In the genomic region with DNA sequence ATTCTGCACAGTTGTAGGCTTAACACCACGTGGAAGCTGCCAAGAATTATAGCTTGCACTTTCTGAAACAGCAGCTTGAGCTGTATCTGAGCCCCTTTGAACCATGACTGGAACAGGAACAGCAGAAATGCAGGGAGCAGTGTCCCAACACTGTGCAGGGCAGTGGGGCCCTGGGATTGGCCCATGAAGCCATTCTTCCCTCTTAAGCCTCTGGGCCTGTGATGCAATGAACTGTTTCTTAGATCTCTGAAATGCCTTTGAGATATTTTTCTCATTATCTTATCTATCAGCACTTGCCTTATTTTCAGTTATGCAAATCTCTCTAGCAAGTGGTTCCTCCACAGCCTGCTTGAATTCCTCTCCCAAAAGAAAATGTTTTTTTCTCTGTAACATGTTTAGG, we compare ENCODE assay signal across 25 cellular contexts.
"Had no signal": no experiment of that assay in that cellular context is flagged by ENCODE, and none has a peak within 500 bp of the region (broad histone marks: within the 10 kb centered on the region; RNA-seq: fewer than 3 reads in every experiment).

No MANE protein-coding gene starts in this region.

- H3K4me3 Mint-ChIP-seq: activated CD4-positive, alpha-beta memory T cell treated with anti-CD3 and anti-CD28 coated beads, Interleukin-2, amount 10 ng/mL, durations not matched to agents 7 days and 5 days; activated CD4-positive, alpha-beta T cell treated with anti-CD3 and anti-CD28 coated beads for 36 hours; activated naive CD4-positive, alpha-beta T cell treated with anti-CD3 and anti-CD28 coated beads, Interleukin-2, amount 10 ng/mL, durations not matched to agents 7 days and 5 days; activated naive CD8-positive, alpha-beta T cell treated with anti-CD3 and anti-CD28 coated beads for 36 hours; activated T-cell treated with anti-CD3 and anti-CD28 coated beads, Interleukin-2, amount 50 U/mL, for 72 hours; T-cell had no signal

- H3K4me1 Mint-ChIP-seq: activated CD4-positive, alpha-beta memory T cell treated with anti-CD3 and anti-CD28 coated beads, Interleukin-2, amount 10 ng/mL, durations not matched to agents 7 days and 5 days had no signal

- H3K9me3 ChIP-seq: adrenal gland had no signal

- H3K27ac Mint-ChIP-seq: activated CD4-positive, alpha-beta memory T cell treated with anti-CD3 and anti-CD28 coated beads, Interleukin-2, amount 10 ng/mL, durations not matched to agents 7 days and 5 days; activated CD4-positive, alpha-beta T cell treated with anti-CD3 and anti-CD28 coated beads for 36 hours; activated naive CD4-positive, alpha-beta T cell treated with anti-CD3 and anti-CD28 coated beads, Interleukin-2, amount 10 ng/mL, durations not matched to agents 7 days and 5 days; activated naive CD8-positive, alpha-beta T cell treated with anti-CD3 and anti-CD28 coated beads for 36 hours; activated T-cell treated with anti-CD3 and anti-CD28 coated beads, Interleukin-2, amount 50 U/mL, for 72 hours; activated T-helper 2 cell treated with anti-CD3 and anti-CD28 coated beads, Interferon-gamma antibody, Interleukin-2, Interleukin-4, amounts not matched to agents 10 μg/mL and 5 μg/mL and 100 μg/mL, durations not matched to agents 14 hours and 24 hours and 36 hours; T-cell had no signal

- H3K4me3 ChIP-seq: adrenal gland, breast epithelium had no signal

- H3K9me3 Mint-ChIP-seq: activated CD4-positive, alpha-beta memory T cell treated with anti-CD3 and anti-CD28 coated beads, Interleukin-2, amount 10 ng/mL, durations not matched to agents 7 days and 5 days; activated naive CD8-positive, alpha-beta T cell treated with anti-CD3 and anti-CD28 coated beads for 36 hours; activated T-helper 2 cell treated with anti-CD3 and anti-CD28 coated beads, Interferon-gamma antibody, Interleukin-2, Interleukin-4, amounts not matched to agents 10 μg/mL and 5 μg/mL and 100 μg/mL, durations not matched to agents 14 hours and 24 hours and 36 hours had no signal

- H3K27me3 ChIP-seq: adrenal gland, breast epithelium had no signal

- H3K27ac ChIP-seq: adrenal gland, breast epithelium, VCaP had no signal

- DNase-seq: activated CD4-positive, alpha-beta memory T cell treated with anti-CD3 and anti-CD28 coated beads, Interleukin-2, amount 10 ng/mL, durations not matched to agents 7 days and 5 days; activated CD4-positive, alpha-beta T cell treated with anti-CD3 and anti-CD28 coated beads for 36 hours; activated CD4-positive, alpha-beta T cell treated with anti-CD3 and anti-CD28 coated beads, Interleukin-2, amount 50 U/mL, for 1 hour; activated CD4-positive, CD25-positive, alpha-beta regulatory T cell; activated gamma-delta T cell treated with Interleukin-2 at 50 U/mL for 16 hours; activated naive CD4-positive, alpha-beta T cell treated with anti-CD3 and anti-CD28 coated beads, Interleukin-2, amount 10 ng/mL, durations not matched to agents 7 days and 5 days; activated naive CD8-positive, alpha-beta T cell treated with anti-CD3 and anti-CD28 coated beads for 36 hours; activated T-cell treated with anti-CD3 and anti-CD28 coated beads, Interleukin-2, amount 50 U/mL, for 72 hours; adrenal gland; aorta; caudate nucleus; KG1; NCI-H1048; NCI-H146; NCI-H187 treated with DMSO at 0.1 percent for 48 hours; NCI-H2081 treated with DMSO at 0.1 percent for 48 hours; NCI-H526; NCI-H82; RPMI8226; T-cell; T-helper 2 cell; T1000 had no signal

- H3K36me3 ChIP-seq: adrenal gland, breast epithelium had no signal

- H3K4me1 ChIP-seq: adrenal gland, breast epithelium had no signal

- H3K36me3 Mint-ChIP-seq: activated naive CD4-positive, alpha-beta T cell treated with anti-CD3 and anti-CD28 coated beads, Interleukin-2, amount 10 ng/mL, durations not matched to agents 7 days and 5 days; activated naive CD8-positive, alpha-beta T cell treated with anti-CD3 and anti-CD28 coated beads for 36 hours; T-cell had no signal

- H3K27me3 Mint-ChIP-seq: activated naive CD8-positive, alpha-beta T cell treated with anti-CD3 and anti-CD28 coated beads for 36 hours had no signal
